10 cellular contexts compared by ENCODE assay signal in the genomic region with DNA sequence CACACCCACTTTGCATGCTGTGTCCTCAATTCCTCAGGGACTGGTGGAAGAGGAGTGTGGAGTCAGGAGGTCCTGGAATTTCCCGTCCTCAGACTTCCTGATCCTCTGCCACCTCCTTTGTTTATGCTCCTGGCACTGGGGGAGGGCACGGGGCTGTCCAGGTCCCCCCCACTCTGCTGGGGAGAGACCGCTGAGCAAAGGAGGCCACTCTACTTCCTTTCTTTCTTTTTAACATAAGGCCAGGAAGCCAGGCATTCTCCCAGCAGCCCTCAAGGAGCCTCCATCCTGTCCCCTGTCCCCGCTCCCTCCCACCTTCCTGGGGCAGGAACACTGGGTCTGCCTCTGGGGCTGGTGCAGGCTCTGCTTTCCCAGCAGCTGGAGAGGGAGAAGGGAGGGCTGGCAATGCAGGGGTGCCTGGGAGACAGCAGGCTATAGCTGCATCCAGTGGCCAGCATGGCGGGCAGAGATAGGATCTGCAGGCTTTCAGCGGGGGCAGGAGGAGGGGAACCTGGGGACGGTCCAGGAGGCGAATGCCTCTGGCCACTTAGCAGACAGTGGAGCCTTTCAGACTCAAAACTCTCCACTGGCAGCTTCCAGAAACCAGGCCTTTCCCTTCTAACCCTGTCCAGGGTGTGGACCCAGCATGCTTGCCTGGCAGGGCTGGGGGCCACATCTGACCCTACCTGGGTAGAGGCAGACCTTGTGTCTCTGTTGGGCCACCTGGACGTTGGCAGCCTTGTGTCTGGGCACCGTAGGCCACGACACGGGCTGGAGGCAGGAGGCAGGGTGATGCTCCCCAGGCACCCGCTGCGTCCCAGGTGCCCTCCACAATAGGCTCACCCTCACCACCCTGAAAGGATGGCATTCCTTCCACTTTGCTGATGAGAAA.
DNase-seq lines count a peak whose midpoint lies in the region; ATAC-seq and TF ChIP-seq lines count a peak whose summit lies in the region.
"Had no signal": no experiment of that assay in that cellular context is flagged by ENCODE, and none has a peak within 500 bp of the region (broad histone marks: within the 10 kb centered on the region; RNA-seq: fewer than 3 reads in every experiment).

No MANE protein-coding gene starts in this region.

- H3K9me1 ChIP-seq in IMR-90 (ENCODE audit: insufficient read depth, low read length): peaks cover 8% of the 10 kb centered on the region

- H3K56ac ChIP-seq in IMR-90 (ENCODE audit: extremely low read depth, insufficient read depth, low read length): no peak overlapping the region

- 75% methylated on average over 4 of the region's 14 CpGs; no CpG with 5 or more reads in 1 of the 2 experiments for WGBS in IMR-90 (ENCODE audit: extremely low coverage in 2 of 2, insufficient read length in 1 of 2), 2 experiments

- DNase-seq in AG04450 (ENCODE audit: low read depth, low spot score) (no peak), IMR-90 (peak; percentile 26), medulla oblongata (ENCODE audit: extremely low spot score) (peak; percentile 67), epidermal melanocyte (ENCODE audit: insufficient read length, low spot score) (no peak), NCI-H82 (lab: John Stamatoyannopoulos, UW) (no peak), DMS53 treated with DMSO at 0.1 percent for 48 hours (lab: John Stamatoyannopoulos, UW; ENCODE audit: unreplicated experiment) (no peak)
- DNase-seq in effector memory CD8-positive, alpha-beta T cell: no peak
- DNase-seq: AML-193; stimulated activated CD4-positive, alpha-beta T cell treated with anti-CD3 and anti-CD28 coated beads, Interleukin-12 subunit alpha, Interleukin-12 subunit beta, amount 100 ng/mL, for 4 hours had no signal

- peaks cover 39% of the 10 kb centered on the region for H3K36me3 Mint-ChIP-seq in effector memory CD8-positive, alpha-beta T cell (ENCODE audit: insufficient read depth)

- no peaks in the 10 kb centered on the region for H3K36me3 ChIP-seq in IMR-90 (ENCODE audit: control insufficient read depth, insufficient read depth, low read length)

- TF ChIP-seq RAD21 in IMR-90 (IDR thresholded peaks at IDR 0.05; ENCODE audit: low read length): no peak

- no peak overlapping the region for H3K18ac ChIP-seq in IMR-90 (ENCODE audit: low read depth, low read length)

- dilution Hi-C loops in IMR-90 (cut with HindIII; ENCODE audit: low sequenced_read_pairs, unreplicated experiment): no loop called here

- TF ChIP-seq POLR2A in IMR-90 (IDR thresholded peaks at IDR 0.05; ENCODE audit: low read depth, low read length): no peak

- no peaks in the 10 kb centered on the region for H3K9me3 Mint-ChIP-seq in effector memory CD8-positive, alpha-beta T cell

- H3K4me3 ChIP-seq in AG04450 (ENCODE audit: low read depth, low read length) (no peak overlapping the region), IMR-90 (ENCODE audit: insufficient read depth, low read depth, low read length) (no peak overlapping the region)

- CTCF ChIA-PET in AG04450 (lab: Charles Lee): interaction anchor here (11.4 kb wide), 1 partner anchor 135 kb away, joined by 242 read pairs; no protein-coding TSS in a partner anchor
- CTCF ChIA-PET in IMR-90 (lab: Yijun Ruan, JAX): no interaction called here

- POLR2A ChIA-PET in AG04450 (lab: Yijun Ruan, JAX): no interaction called here
- POLR2A ChIA-PET in IMR-90 (lab: Charles Lee; ENCODE audit: unreplicated experiment): no interaction called here

- H4K8ac ChIP-seq in IMR-90 (ENCODE audit: low read depth in 2 of 2, low read length in 2 of 2): peak overlapping the region in 1 of 2 experiments; percentile 58; a peak in 3 of 4 replicates

- no peak overlapping the region for H2BK5ac ChIP-seq in IMR-90 (ENCODE audit: low read depth, low read length, poor library complexity, severe bottlenecking)

- peak overlapping the region; percentile 55 for H3K4ac ChIP-seq in IMR-90 (ENCODE audit: low read depth, low read length)

- peaks cover 22 to 43% of the 10 kb centered on the region in 2 donors for H3K4me1 Mint-ChIP-seq in effector memory CD8-positive, alpha-beta T cell (ENCODE audit: low read depth in 2 of 2)

- no peak overlapping the region for H3K9ac ChIP-seq in IMR-90 (ENCODE audit: low read depth, low read length)

- no TSS peak for BruUV-seq in IMR-90 (replicated peaks; lab: Mats Ljungman, UMichigan)

- 0 out of 2 replicates have a peak overlapping the region, but pooled peaks have one; percentile 1 for H2BK20ac ChIP-seq in IMR-90 (ENCODE audit: low read depth, low read length)

- no peaks in the 10 kb centered on the region for H4K20me1 ChIP-seq in IMR-90 (ENCODE audit: insufficient read depth, low read length)

- intact Hi-C loops in IMR-90 (cut with micrococcal nuclease): no loop called here

- H3K27me3 Mint-ChIP-seq in effector memory CD8-positive, alpha-beta T cell: no peaks in the 10 kb centered on the region

- peak overlapping the region; percentile 87; the same call in 1 of the 2 replicates for H3K14ac ChIP-seq in IMR-90 (replicated peaks; ENCODE audit: low read depth, low read length)

- no peak for TF ChIP-seq CTCF in AG04450 (IDR thresholded peaks at IDR 0.05; ENCODE audit: low read depth, low read length)
- no peak for TF ChIP-seq CTCF in IMR-90 (conservative IDR thresholded peaks at IDR 0.05; ENCODE audit: low read depth, low read length)

- ATAC-seq in IMR-90 (ENCODE audit: low read depth) (peak; percentile 48), GM19395 (IDR thresholded peaks at IDR 0.05; ENCODE audit: unreplicated experiment) (no peak)
- no peak for ATAC-seq in effector memory CD8-positive, alpha-beta T cell (replicated peaks)

- H3K27ac ChIP-seq in AG04450 (ENCODE audit: low read depth, low read length) (peak overlapping the region; percentile 2), IMR-90 (ENCODE audit: insufficient read depth, low read length) (no peak overlapping the region)

- peak overlapping the region; percentile 41; the same call in 1 of the 2 replicates for H3K23ac ChIP-seq in IMR-90 (ENCODE audit: low read depth, low read length)

- H3K9me3 ChIP-seq in AG04450 (ENCODE audit: control insufficient read depth, insufficient read depth, low read length) (no peaks in the 10 kb centered on the region; the same call in 1 of the 2 replicates), IMR-90 (ENCODE audit: control insufficient read depth, insufficient read depth, low read length) (no peaks in the 10 kb centered on the region)

- peak overlapping the region; percentile 54 to 96 for H3K27ac Mint-ChIP-seq in effector memory CD8-positive, alpha-beta T cell

- peak overlapping the region; percentile 79 for H2AK9ac ChIP-seq in IMR-90 (replicated peaks; ENCODE audit: low read depth, low read length, poor library complexity)

- H2AFZ ChIP-seq in IMR-90 (replicated peaks; ENCODE audit: low read length, poor library complexity): peak overlapping the region; percentile 69

- no peaks in the 10 kb centered on the region for H3K27me3 ChIP-seq in AG04450 (ENCODE audit: control insufficient read depth, insufficient read depth, low read length)
- H3K27me3 ChIP-seq in IMR-90 (ENCODE audit: control insufficient read depth, insufficient read depth, low read length): no peaks in the 10 kb centered on the region

- in situ Hi-C loops in IMR-90 (cut with MboI; ENCODE audit: low sequenced_read_pairs): loop anchor here (5.0 to 10.0 kb wide), 2 partner anchors 135 to 258 kb away; no protein-coding TSS in a partner anchor

- H3K4me2 ChIP-seq in IMR-90 (ENCODE audit: low read depth, low read length): no peak overlapping the region

- no peaks in the 10 kb centered on the region for H3K79me1 ChIP-seq in IMR-90 (ENCODE audit: low read depth in 1 of 2, low read length in 2 of 2)

- H4K91ac ChIP-seq in IMR-90 (ENCODE audit: insufficient read depth, low read depth, low read length): no peak overlapping the region; the same call in 1 of the 2 replicates

- peak overlapping the region; percentile 62; the same call in 1 of the 2 replicates for H2AK5ac ChIP-seq in IMR-90 (ENCODE audit: low read depth, low read length)

- H3K4me3 Mint-ChIP-seq in effector memory CD8-positive, alpha-beta T cell: no peak overlapping the region

- peaks cover 9% of the 10 kb centered on the region; the same call in 1 of the 2 replicates for H3K4me1 ChIP-seq in IMR-90 (ENCODE audit: control insufficient read depth, insufficient read depth, low read length)

- H2BK15ac ChIP-seq in IMR-90 (ENCODE audit: low read depth, low read length): no peak overlapping the region

- no peak overlapping the region for H4K5ac ChIP-seq in IMR-90 (ENCODE audit: low read depth, low read length)

- no peak overlapping the region for H2BK120ac ChIP-seq in IMR-90 (ENCODE audit: low read depth, low read length)

TF ChIP-seq in IMR-90, 13 proteins besides CTCF, POLR2A, EP300 and RAD21 (continues in another document):
- TF ChIP-seq USF2 (IDR thresholded peaks at IDR 0.05; ENCODE audit: low read depth, low read length): no peak
- TF ChIP-seq NFE2L2 (IDR thresholded peaks at IDR 0.05; ENCODE audit: low read depth, low read length): no peak
- no peak for TF ChIP-seq ELK1 (IDR thresholded peaks at IDR 0.05; ENCODE audit: borderline replicate concordance, low read depth, low read length)
- TF ChIP-seq RCOR1 (IDR thresholded peaks at IDR 0.05; ENCODE audit: insufficient replicate concordance, low read length): no peak
- TF ChIP-seq FOS (IDR thresholded peaks at IDR 0.05; ENCODE audit: low read depth, low read length): no peak
- no peak for TF ChIP-seq BHLHE40 (IDR thresholded peaks at IDR 0.05; ENCODE audit: low read depth, low read length)
- TF ChIP-seq CHD1 (IDR thresholded peaks at IDR 0.05; ENCODE audit: low read depth, low read length): no peak
- TF ChIP-seq MAFK (IDR thresholded peaks at IDR 0.05; ENCODE audit: low read depth, low read length): no peak
- no peak for TF ChIP-seq MXI1 (IDR thresholded peaks at IDR 0.05; ENCODE audit: borderline replicate concordance, low read depth, low read length)
- TF ChIP-seq MAZ (IDR thresholded peaks at IDR 0.05; ENCODE audit: borderline replicate concordance, low read depth, low read length): no peak
- TF ChIP-seq SMC3 (IDR thresholded peaks at IDR 0.05; ENCODE audit: low read depth, low read length): no peak

Comparison
In these comparisons a context has a peak if more than half of its experiments do, and no peak if none do; other contexts are left out.
1. DNase-seq: peak in IMR-90 (single experiment) and medulla oblongata (single experiment); none in AG04450 (single experiment), effector memory CD8-positive, alpha-beta T cell (0 of 3), epidermal melanocyte (single experiment), NCI-H82 (single experiment) and DMS53 treated with DMSO at 0.1 percent for 48 hours (single experiment).